17 cellular contexts compared by ENCODE assay signal in the genomic region with DNA sequence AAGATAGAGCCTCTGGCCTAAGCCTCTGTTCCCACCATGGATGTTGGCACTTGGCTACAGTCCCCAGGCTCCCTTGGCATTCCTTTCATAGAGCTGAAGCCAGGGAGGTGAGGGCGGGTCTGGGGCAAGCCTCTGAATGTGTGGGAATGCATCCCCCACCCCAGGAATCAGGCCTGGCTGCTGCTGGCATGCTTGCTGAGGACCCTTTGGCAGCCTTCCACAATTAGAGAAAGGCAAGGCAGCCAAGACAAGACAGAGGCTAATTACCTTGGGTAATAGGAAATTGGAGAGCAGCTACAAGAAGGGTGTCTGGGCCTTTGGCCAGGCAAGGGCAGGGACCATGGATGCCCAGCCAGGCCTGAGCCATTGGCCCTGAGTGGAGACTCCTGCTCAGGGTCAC.
DNase-seq lines count a peak whose midpoint lies in the region; ATAC-seq and TF ChIP-seq lines count a peak whose summit lies in the region.
"Had no signal": no experiment of that assay in that cellular context is flagged by ENCODE, and none has a peak within 500 bp of the region (broad histone marks: within the 10 kb centered on the region; RNA-seq: fewer than 3 reads in every experiment).

No MANE protein-coding gene starts in this region.

- H3K4me1 ChIP-seq in fibroblast of lung (ENCODE audit: control insufficient read depth, extremely low read depth, insufficient read depth, low read length), result no peaks in the 10 kb centered on the region
- H3K4me1 ChIP-seq: BLaER1 treated with 17β-estradiol and CSF1 and Interleukin-3, amounts not matched to agents 10 nM and 100 nM had no signal

- intact Hi-C loops in posterior vena cava (cut with DNase I), result no loop called here

- H3K36me3 ChIP-seq in fibroblast of lung (ENCODE audit: control insufficient read depth, insufficient read depth, low read length), result no peaks in the 10 kb centered on the region
- H3K36me3 ChIP-seq: tibial nerve had no signal

- H4K20me1 ChIP-seq in fibroblast of lung (ENCODE audit: control insufficient read depth, extremely low read depth, insufficient read depth, low read length), result no peaks in the 10 kb centered on the region
- H4K20me1 ChIP-seq: BLaER1 treated with 17β-estradiol and CSF1 and Interleukin-3, amounts not matched to agents 10 nM and 100 nM had no signal

- H3K9ac ChIP-seq in fibroblast of lung (ENCODE audit: insufficient read depth, low read length), result no peak overlapping the region
- H3K9ac ChIP-seq: BLaER1 treated with 17β-estradiol and CSF1 and Interleukin-3, amounts not matched to agents 10 nM and 100 nM had no signal

- no peaks in the 10 kb centered on the region for H3K79me2 ChIP-seq in fibroblast of lung (ENCODE audit: control insufficient read depth, insufficient read depth, low read length)

- no peaks in the 10 kb centered on the region for H3K27me3 ChIP-seq in fibroblast of lung (ENCODE audit: control insufficient read depth, insufficient read depth, low read length)
- H3K27me3 ChIP-seq: BLaER1 treated with 17β-estradiol and CSF1 and Interleukin-3, amounts not matched to agents 10 nM and 100 nM; tibial nerve had no signal

- DNase-seq in H4 (ENCODE audit: low spot score), result peak; percentile 10
- DNase-seq in NCI-H2196 treated with DMSO at 0.1 percent for 48 hours (lab: John Stamatoyannopoulos, UW; ENCODE audit: unreplicated experiment), result peak; percentile 41
- DNase-seq in fibroblast of lung (ENCODE audit: low read depth in 2 of 2), result peak; percentile 21 to 48
- peak; percentile 17 for DNase-seq in pons (ENCODE audit: low spot score)
- no peak for DNase-seq in occipital lobe (lab: John Stamatoyannopoulos, UW)
- DNase-seq in posterior vena cava (ENCODE audit: low spot score), result no peak
- DNase-seq in NCI-H526 (lab: John Stamatoyannopoulos, UW), result no peak
- DNase-seq: activated CD4-positive, alpha-beta T cell treated with anti-CD3 and anti-CD28 coated beads, Interleukin-2, amount 10 ng/mL, durations not matched to agents 7 days and 5 days; activated T-cell treated with anti-CD3 and anti-CD28 coated beads, Interleukin-2, amount 50 U/mL, for 4 hours; amniotic stem cell; DND-41; mesenchymal stem cell; T-helper 2 cell had no signal

- ATAC-seq in HG03135 (IDR thresholded peaks at IDR 0.05; ENCODE audit: unreplicated experiment), result no peak
- ATAC-seq: activated T-cell treated with anti-CD3 and anti-CD28 coated beads, Interleukin-2, amount 50 U/mL, for 4 hours; Panc1 had no signal

- H3K9me3 ChIP-seq in fibroblast of lung (ENCODE audit: control insufficient read depth, insufficient read depth, low read depth, low read length), result no peaks in the 10 kb centered on the region
- H3K9me3 ChIP-seq: BLaER1 treated with 17β-estradiol and CSF1 and Interleukin-3, amounts not matched to agents 10 nM and 100 nM; tibial nerve had no signal

- no peak overlapping the region for H3K27ac ChIP-seq in fibroblast of lung (ENCODE audit: insufficient read depth, low read length)
- H3K27ac ChIP-seq: BLaER1 treated with 17β-estradiol and CSF1 and Interleukin-3, amounts not matched to agents 10 nM and 100 nM had no signal

- TF ChIP-seq CTCF in fibroblast of lung (conservative IDR thresholded peaks at IDR 0.05 in 1 of 2, IDR thresholded peaks at IDR 0.05 in 1 of 2; ENCODE audit: low read depth in 1 of 2, low read length in 2 of 2), result no peak

- no peak overlapping the region for H2AFZ ChIP-seq in fibroblast of lung (ENCODE audit: low read length)

- no peak overlapping the region for H3K4me3 ChIP-seq in fibroblast of lung (replicated peaks in 1 of 4; ENCODE audit: control extremely low read depth in 1 of 4, insufficient read depth in 1 of 4, low read depth in 3 of 4, low read length in 4 of 4)
- H3K4me3 ChIP-seq: BLaER1 treated with 17β-estradiol and CSF1 and Interleukin-3, amounts not matched to agents 10 nM and 100 nM; tibial nerve had no signal

- H3K4me2 ChIP-seq in fibroblast of lung (ENCODE audit: extremely low read depth, insufficient read depth, low read length), result no peak overlapping the region
- H3K4me2 ChIP-seq: BLaER1 treated with 17β-estradiol and CSF1 and Interleukin-3, amounts not matched to agents 10 nM and 100 nM had no signal

Comparison
In these comparisons a context has a peak if more than half of its experiments do, and no peak if none do; other contexts are left out.
1. DNase-seq: peak in H4 (single experiment), NCI-H2196 treated with DMSO at 0.1 percent for 48 hours (single experiment), fibroblast of lung (2 of 2) and pons (single experiment); none in occipital lobe (single experiment), posterior vena cava (single experiment) and NCI-H526 (0 of 2).